ENCODE assay signal across 32 cellular contexts in genomic region chr3:47856669-47857068, GRCh38. TPM values are rescaled to one million over a fixed set of nuclear protein-coding genes. Genes with fewer than 3 reads are reported as not detected.
DNase-seq lines count a peak whose midpoint lies in the region; ATAC-seq, FAIRE-seq and TF ChIP-seq lines count a peak whose summit lies in the region.
"Had no signal": no experiment of that assay in that cellular context is flagged by ENCODE, and none has a peak within 500 bp of the region (broad histone marks: within the 10 kb centered on the region; RNA-seq: fewer than 3 reads in every experiment).

No MANE protein-coding gene starts in this region.

- peaks cover 22% of the 10 kb centered on the region; the same call in 1 of the 2 replicates for H3K36me3 Mint-ChIP-seq in HFFc6 (ENCODE audit: low read depth)
- H3K36me3 Mint-ChIP-seq in astrocyte (ENCODE audit: low read depth, unreplicated experiment): peaks cover 24% of the 10 kb centered on the region
- peaks cover 25% of the 10 kb centered on the region for H3K36me3 Mint-ChIP-seq in memory B cell

- H3K9me3 Mint-ChIP-seq in HFFc6: no peaks in the 10 kb centered on the region
- H3K9me3 Mint-ChIP-seq in astrocyte (ENCODE audit: unreplicated experiment): peaks cover 2% of the 10 kb centered on the region
- no peaks in the 10 kb centered on the region for H3K9me3 Mint-ChIP-seq in memory B cell
- H3K9me3 Mint-ChIP-seq: activated naive CD8-positive, alpha-beta T cell treated with anti-CD3 and anti-CD28 coated beads, Interleukin-2, amount 10 ng/mL, durations not matched to agents 7 days and 5 days had no signal

- no peaks in the 10 kb centered on the region for H3K4me1 ChIP-seq in astrocyte (ENCODE audit: insufficient read depth, low read length)
- H3K4me1 ChIP-seq in gastrocnemius medialis: peaks cover 35 to 37% of the 10 kb centered on the region in 2 donors
- H3K4me1 ChIP-seq in colonic mucosa: no peaks in the 10 kb centered on the region
- H3K4me1 ChIP-seq: body of pancreas, Caco-2, HAP-1, neural progenitor cell, sigmoid colon, transverse colon had no signal

- H3K27ac Mint-ChIP-seq in HFFc6 (peak overlapping the region; percentile 43; the same call in 1 of the 2 replicates), astrocyte (ENCODE audit: unreplicated experiment) (peak overlapping the region; percentile 78), memory B cell (peak overlapping the region; percentile 73)
- H3K27ac Mint-ChIP-seq: activated CD4-positive, alpha-beta T cell treated with anti-CD3 and anti-CD28 coated beads for 36 hours; activated naive CD8-positive, alpha-beta T cell treated with anti-CD3 and anti-CD28 coated beads, Interleukin-2, amount 10 ng/mL, durations not matched to agents 7 days and 5 days; neural progenitor cell had no signal

- no peak for TF ChIP-seq CTCF in HFFc6 (IDR thresholded peaks at IDR 0.05)
- no peak for TF ChIP-seq CTCF in astrocyte (IDR thresholded peaks at IDR 0.05; ENCODE audit: insufficient read depth, low read depth, low read length)
- TF ChIP-seq CTCF in gastrocnemius medialis (IDR thresholded peaks at IDR 0.05 in 4 of 5, conservative IDR thresholded peaks at IDR 0.05 in 1 of 5): no peak
- TF ChIP-seq CTCF in colonic mucosa (IDR thresholded peaks at IDR 0.05): no peak

- intact Hi-C loops in gastrocnemius medialis (cut with DNase I; ENCODE audit: low total_unique reads): loop anchor here (5.0 kb wide), 1 partner anchor 131 kb away; no protein-coding TSS in a partner anchor
- intact Hi-C loops in colonic mucosa (cut with DNase I): no loop called here

- H3K4me3 Mint-ChIP-seq in HFFc6 (no peak overlapping the region), astrocyte (ENCODE audit: unreplicated experiment) (no peak overlapping the region), memory B cell (no peak overlapping the region)
- H3K4me3 Mint-ChIP-seq: activated CD4-positive, alpha-beta T cell treated with anti-CD3 and anti-CD28 coated beads for 36 hours; activated CD8-positive, alpha-beta T cell treated with anti-CD3 and anti-CD28 coated beads, Interleukin-2, amount 10 ng/mL, durations not matched to agents 7 days and 5 days; activated naive CD8-positive, alpha-beta T cell treated with anti-CD3 and anti-CD28 coated beads, Interleukin-2, amount 10 ng/mL, durations not matched to agents 7 days and 5 days; neural progenitor cell had no signal

- H3K27me3 Mint-ChIP-seq in HFFc6 (ENCODE audit: insufficient read depth) (peaks cover 15% of the 10 kb centered on the region), astrocyte (ENCODE audit: low read depth, unreplicated experiment) (no peaks in the 10 kb centered on the region), memory B cell (no peaks in the 10 kb centered on the region)
- H3K27me3 Mint-ChIP-seq: activated CD4-positive, alpha-beta T cell treated with anti-CD3 and anti-CD28 coated beads for 36 hours; activated naive CD8-positive, alpha-beta T cell treated with anti-CD3 and anti-CD28 coated beads, Interleukin-2, amount 10 ng/mL, durations not matched to agents 7 days and 5 days had no signal

- in situ Hi-C loops in gastrocnemius medialis (cut with MboI; ENCODE audit: low sequenced_read_pairs in 4 of 4): no loop called here

- H3K9me3 ChIP-seq in astrocyte (ENCODE audit: insufficient read depth, low read depth, low read length) (no peaks in the 10 kb centered on the region), gastrocnemius medialis (no peaks in the 10 kb centered on the region), colonic mucosa (no peaks in the 10 kb centered on the region)
- H3K9me3 ChIP-seq: BLaER1 treated with 17β-estradiol and CSF1 and Interleukin-3, amounts not matched to agents 10 nM and 100 nM; body of pancreas; Caco-2; HAP-1; sigmoid colon; transverse colon had no signal

- H3K4me1 Mint-ChIP-seq in HFFc6 (ENCODE audit: low read depth): no peaks in the 10 kb centered on the region
- H3K4me1 Mint-ChIP-seq in astrocyte (ENCODE audit: low read depth, unreplicated experiment): no peaks in the 10 kb centered on the region
- no peaks in the 10 kb centered on the region for H3K4me1 Mint-ChIP-seq in memory B cell
- H3K4me1 Mint-ChIP-seq: activated CD4-positive, alpha-beta T cell treated with anti-CD3 and anti-CD28 coated beads for 36 hours; activated naive CD8-positive, alpha-beta T cell treated with anti-CD3 and anti-CD28 coated beads, Interleukin-2, amount 10 ng/mL, durations not matched to agents 7 days and 5 days; neural progenitor cell had no signal

- H3K27me3 ChIP-seq in astrocyte (ENCODE audit: insufficient read depth, low read length) (no peaks in the 10 kb centered on the region), gastrocnemius medialis (no peaks in the 10 kb centered on the region), colonic mucosa (no peaks in the 10 kb centered on the region)
- H3K27me3 ChIP-seq: BLaER1 treated with 17β-estradiol and CSF1 and Interleukin-3, amounts not matched to agents 10 nM and 100 nM; body of pancreas; dorsolateral prefrontal cortex; neural progenitor cell; sigmoid colon; transverse colon had no signal

- DNase-seq in HFFc6 (no peak), astrocyte (ENCODE audit: low read depth) (no peak), memory B cell (ENCODE audit: low spot score in 2 of 2) (no peak), gastrocnemius medialis (peak; percentile 62 to 93), colonic mucosa (no peak), RCC 7860 (ENCODE audit: low spot score) (no peak)
- DNase-seq: activated CD4-positive, alpha-beta T cell treated with anti-CD3 and anti-CD28 coated beads for 36 hours; activated CD8-positive, alpha-beta T cell treated with anti-CD3 and anti-CD28 coated beads, Interleukin-2, amount 10 ng/mL, durations not matched to agents 7 days and 5 days; activated naive CD8-positive, alpha-beta T cell treated with anti-CD3 and anti-CD28 coated beads, Interleukin-2, amount 10 ng/mL, durations not matched to agents 7 days and 5 days; body of pancreas; Caco-2; foreskin melanocyte; GDM1; IMR-90; MV-4-11; NCI-H1436; NCI-H2081 treated with DMSO at 0.1 percent for 48 hours; NCI-H226; NCI-H526 treated with DMSO at 0.1 percent for 48 hours; sigmoid colon; stimulated activated CD4-positive, alpha-beta T cell treated with anti-CD3 and anti-CD28 coated beads, Interleukin-4, amount 100 ng/mL, for 24 hours; SW 1271; T-helper 9 cell; transverse colon had no signal

- H3K9ac ChIP-seq in astrocyte (ENCODE audit: low read length) (no peak overlapping the region), colonic mucosa (ENCODE audit: low read depth in 2 of 2, low read length in 2 of 2) (no peak overlapping the region)
- H3K9ac ChIP-seq: BLaER1 treated with 17β-estradiol and CSF1 and Interleukin-3, amounts not matched to agents 10 nM and 100 nM; neural progenitor cell had no signal

- H4K20me1 ChIP-seq in astrocyte (ENCODE audit: insufficient read depth, low read length): peaks cover 30% of the 10 kb centered on the region

- no peaks in the 10 kb centered on the region for H3K79me2 ChIP-seq in astrocyte (ENCODE audit: insufficient read depth, low read length)

- H3K36me3 ChIP-seq in astrocyte (ENCODE audit: insufficient read depth, low read length): peaks cover 28% of the 10 kb centered on the region
- peaks cover 2 to 85% of the 10 kb centered on the region in 2 donors for H3K36me3 ChIP-seq in gastrocnemius medialis
- H3K36me3 ChIP-seq in colonic mucosa: peaks cover 6% of the 10 kb centered on the region
- H3K36me3 ChIP-seq: neural progenitor cell had no signal

- no peak overlapping the region for H3K4me3 ChIP-seq in astrocyte (ENCODE audit: insufficient read depth, low read depth, low read length)
- no peak overlapping the region for H3K4me3 ChIP-seq in gastrocnemius medialis
- no peak overlapping the region for H3K4me3 ChIP-seq in colonic mucosa
- H3K4me3 ChIP-seq: BLaER1 treated with 17β-estradiol and CSF1 and Interleukin-3, amounts not matched to agents 10 nM and 100 nM; body of pancreas; dorsolateral prefrontal cortex; HAP-1; lung; neural progenitor cell; sigmoid colon; transverse colon had no signal

- H3K27ac ChIP-seq in astrocyte (ENCODE audit: low read depth, low read length) (no peak overlapping the region), gastrocnemius medialis (peak overlapping the region; percentile 75 to 90 (median 82)), colonic mucosa (no peak overlapping the region)
- H3K27ac ChIP-seq: BLaER1 treated with 17β-estradiol and CSF1 and Interleukin-3, amounts not matched to agents 10 nM and 100 nM; body of pancreas; neural progenitor cell; sigmoid colon; transverse colon had no signal

- no peak for ATAC-seq in memory B cell (ENCODE audit: low read depth)
- ATAC-seq in gastrocnemius medialis: peak; percentile 71 to 77
- no peak for ATAC-seq in HG02852 (IDR thresholded peaks at IDR 0.05; ENCODE audit: unreplicated experiment)
- ATAC-seq in esophagus mucosa: no peak
- ATAC-seq: activated CD4-positive, alpha-beta T cell treated with anti-CD3 and anti-CD28 coated beads for 36 hours; activated CD8-positive, alpha-beta T cell treated with anti-CD3 and anti-CD28 coated beads, Interleukin-2, amount 10 ng/mL, durations not matched to agents 7 days and 5 days; body of pancreas had no signal

- H3K4me2 ChIP-seq in astrocyte (ENCODE audit: low read length): no peak overlapping the region
- H3K4me2 ChIP-seq: BLaER1 treated with 17β-estradiol and CSF1 and Interleukin-3, amounts not matched to agents 10 nM and 100 nM; neural progenitor cell had no signal

- FAIRE-seq in astrocyte (lab: Jason Lieb, UNC): no peak
- FAIRE-seq in RCC 7860 (lab: Jason Lieb, UNC): no peak
- FAIRE-seq: endometrium had no signal

- H2AFZ ChIP-seq in astrocyte (ENCODE audit: low read depth, low read length): no peak overlapping the region
- H2AFZ ChIP-seq: neural progenitor cell had no signal

- no peak for TF ChIP-seq POLR2A in gastrocnemius medialis (IDR thresholded peaks at IDR 0.05)

RNA-seq across cellular contexts. Expression of gene DHX30, which starts 53.7 kb away (rescaled TPM):
- 10 to 100 TPM; 54.1 to 64.0 (median 58.4) TPM for total RNA-seq in HFFc6 (2021; fragmentation: NEBNext Ultra II Directional; extraction: Animal tissue kit (Norgen Biotek cat#: 25700))
- total RNA-seq in astrocyte: 50.0 and 50.5 TPM in 2 replicates
- 10 to 100 TPM; 45.7 to 91.1 (median 67.9) TPM for total RNA-seq in gastrocnemius medialis
- total RNA-seq in colonic mucosa: 10 to 100 TPM; 33.8 to 72.8 TPM
- total RNA-seq in esophagus mucosa: 31.4 TPM

Comparison
In these comparisons a context has a peak if more than half of its experiments do, and no peak if none do; other contexts are left out.
1. DNase-seq: peak in gastrocnemius medialis (2 of 2); none in HFFc6 (single experiment), astrocyte (single experiment), memory B cell (0 of 2), colonic mucosa (single experiment) and RCC 7860 (single experiment).
2. H3K27ac ChIP-seq: peak in gastrocnemius medialis (4 of 4); none in astrocyte (single experiment) and colonic mucosa (single experiment).
3. ATAC-seq: peak in gastrocnemius medialis (2 of 2); none in memory B cell (single experiment), HG02852 (single experiment) and esophagus mucosa (single experiment).
4. Peak in every context shown above with its lines, with median percentiles within 50 percentile points of each other: H3K27ac Mint-ChIP-seq.